In the genomic region with DNA sequence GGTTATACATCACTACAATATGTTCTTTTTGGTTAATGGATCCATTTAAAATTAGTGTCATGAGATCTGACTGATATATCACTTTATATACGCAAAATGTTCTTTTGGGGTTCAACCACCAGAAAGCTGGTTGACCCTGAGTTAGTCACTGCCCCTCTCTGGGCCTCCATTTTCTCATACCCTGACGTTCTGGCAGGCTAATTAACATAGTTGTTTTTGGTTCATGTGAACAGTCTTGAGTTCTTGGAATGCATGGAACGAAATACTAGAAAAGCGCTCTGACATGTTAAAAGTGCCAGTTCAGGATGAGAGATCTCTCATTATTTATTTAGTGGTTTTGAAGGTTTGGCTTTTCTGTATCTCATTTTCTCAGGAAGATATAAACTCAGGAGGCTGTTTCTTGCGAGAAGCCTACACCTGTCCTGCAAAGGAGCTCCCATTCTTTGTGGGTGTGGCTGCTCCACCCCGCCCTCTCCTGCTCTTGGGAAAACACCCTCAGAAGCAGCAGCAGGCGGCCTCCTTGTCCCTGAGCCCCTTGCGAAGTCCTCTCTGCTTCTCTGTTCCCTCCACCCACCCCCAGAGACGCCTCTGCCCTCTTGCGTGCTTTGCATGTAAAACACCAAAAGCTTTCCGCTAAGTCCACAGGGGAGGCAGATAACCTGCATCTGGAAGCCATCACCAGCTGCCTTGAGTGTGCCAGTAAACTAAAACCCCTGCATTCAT, we compare ENCODE assay signal across 19 cellular contexts.
A peak's percentile ranks its signal among the peaks of the same experiment; 100 is the strongest.
DNase-seq lines count a peak whose midpoint lies in the region; FAIRE-seq and TF ChIP-seq lines count a peak whose summit lies in the region.
"Had no signal": no experiment of that assay in that cellular context is flagged by ENCODE, and none has a peak within 500 bp of the region (broad histone marks: within the 10 kb centered on the region; RNA-seq: fewer than 3 reads in every experiment).

No MANE protein-coding gene starts in this region.

- DNase-seq in GM12864 (ENCODE audit: low read depth) (peak; percentile 3), NCI-H524 treated with DMSO at 0.1 percent for 48 hours (lab: John Stamatoyannopoulos, UW) (peak; percentile 21), H1 (ENCODE audit: low read depth in 1 of 2, low spot score in 2 of 2) (peak; percentile 59 to 63), neural crest cell (ENCODE audit: low read depth, low spot score) (peak; percentile 32), NCI-H1694 (lab: John Stamatoyannopoulos, UW) (no peak), NCI-H1436 treated with DMSO at 0.1 percent for 48 hours (lab: John Stamatoyannopoulos, UW) (no peak)
- no peak for DNase-seq in T-helper 2 cell treated with Interferon-gamma antibody and Interleukin-4, amounts not matched to agents 5 μg/mL and 100 μg/mL, for 36 hours (ENCODE audit: low spot score)
- DNase-seq in activated T-cell treated with anti-CD3 and anti-CD28 coated beads, Interleukin-2, amount 50 U/mL, for 1 hour: no peak
- DNase-seq: activated CD8-positive, alpha-beta T cell treated with anti-CD3 and anti-CD28 coated beads, Interleukin-2, amount 10 ng/mL, durations not matched to agents 7 days and 5 days; adrenal gland; C1 segment of cervical spinal cord; cerebellar nuclear complex; NCI-H2081; stimulated activated CD4-positive, alpha-beta T cell treated with anti-CD3 and anti-CD28 coated beads, Interleukin-12 subunit alpha, Interleukin-12 subunit beta, amount 100 ng/mL, for 4 hours; stimulated activated naive B cell treated with anti-CD40 and anti-IgM and Interleukin-4, amounts not matched to agents 10 μg/mL and 1 μg/mL and 100 μg/mL, for 72 hours had no signal

- H3K4me2 ChIP-seq in H1 (ENCODE audit: insufficient read depth in 1 of 2, low read depth in 2 of 2, low read length in 2 of 2): no peak overlapping the region; a peak in 1 of 4 replicates

- H2BK120ac ChIP-seq in H1 (replicated peaks; ENCODE audit: low read depth, low read length): no peak overlapping the region

- no peak overlapping the region for H2BK12ac ChIP-seq in H1 (ENCODE audit: low read depth, low read length)

- H3K79me1 ChIP-seq in H1 (ENCODE audit: low read depth, low read length): no peaks in the 10 kb centered on the region

- no peak for TF ChIP-seq POLR2A in H1 (IDR thresholded peaks at IDR 0.05; ENCODE audit: control extremely low read depth in 1 of 2, low read depth in 2 of 2, low read length in 2 of 2)

- TF ChIP-seq RAD21 in H1 (IDR thresholded peaks at IDR 0.05 in 1 of 2, conservative IDR thresholded peaks at IDR 0.05 in 1 of 2; ENCODE audit: low read depth in 2 of 2, low read length in 2 of 2): peak; percentile 65 to 68

- H2BK15ac ChIP-seq in H1 (ENCODE audit: low read length): no peak overlapping the region

- no peak overlapping the region for H2BK20ac ChIP-seq in H1 (ENCODE audit: low read length)

- H3K9me3 Mint-ChIP-seq in neural crest cell: no peaks in the 10 kb centered on the region
- H3K9me3 Mint-ChIP-seq in T-helper 2 cell treated with Interferon-gamma antibody and Interleukin-4, amounts not matched to agents 5 μg/mL and 100 μg/mL, for 36 hours: no peaks in the 10 kb centered on the region
- H3K9me3 Mint-ChIP-seq: activated T-helper 2 cell treated with anti-CD3 and anti-CD28 coated beads, Interferon-gamma antibody, Interleukin-2, Interleukin-4, amounts not matched to agents 10 μg/mL and 5 μg/mL and 100 μg/mL, durations not matched to agents 14 hours and 24 hours and 36 hours; natural killer cell treated with Interleukin-12 subunit alpha and Interleukin-12 subunit beta and Interleukin-15 and Interleukin-18, amount 100 ng/mL, for 72 hours had no signal

- H3K27ac ChIP-seq in H1 (ENCODE audit: low read depth, low read length): no peak overlapping the region
- H3K27ac ChIP-seq: adrenal gland had no signal

- H3K27me3 Mint-ChIP-seq in neural crest cell (ENCODE audit: low read depth): peaks cover 22% of the 10 kb centered on the region
- H3K27me3 Mint-ChIP-seq in T-helper 2 cell treated with Interferon-gamma antibody and Interleukin-4, amounts not matched to agents 5 μg/mL and 100 μg/mL, for 36 hours (ENCODE audit: low read depth): peaks cover 3% of the 10 kb centered on the region

- H3K18ac ChIP-seq in H1 (ENCODE audit: extremely low read depth, low read length): no peak overlapping the region

- H3K27me3 ChIP-seq in H1 (replicated peaks in 1 of 4; ENCODE audit: control insufficient read depth in 3 of 4, extremely low read depth in 1 of 4, insufficient read depth in 3 of 4, low read length in 3 of 4): peaks cover 0 to 7% (median 4%) of the 10 kb centered on the region in 4 experiments; a peak in 4 of 7 replicates
- H3K27me3 ChIP-seq: adrenal gland, tibial nerve had no signal

- WGBS in H1 (ENCODE audit: extremely low coverage in 1 of 2, insufficient coverage in 1 of 2, insufficient read length in 1 of 2, insufficient replicate concordance in 2 of 2, low coverage in 1 of 2, low lambda C conversion rate in 2 of 2, missing lambda C conversion rate in 1 of 2), 2 experiments: 44% methylated on average over 11 of the region's 11 CpGs; no CpG with 5 or more reads in 1 of the 2 experiments

- no peak for TF ChIP-seq EP300 in H1 (IDR thresholded peaks at IDR 0.05; ENCODE audit: borderline replicate concordance in 1 of 2, low read depth in 2 of 2, low read length in 2 of 2)

- H3K27ac Mint-ChIP-seq in neural crest cell (ENCODE audit: unreplicated experiment): no peak overlapping the region
- H3K27ac Mint-ChIP-seq in T-helper 2 cell treated with Interferon-gamma antibody and Interleukin-4, amounts not matched to agents 5 μg/mL and 100 μg/mL, for 36 hours: no peak overlapping the region
- H3K27ac Mint-ChIP-seq: activated CD8-positive, alpha-beta T cell treated with anti-CD3 and anti-CD28 coated beads, Interleukin-2, amount 10 ng/mL, durations not matched to agents 7 days and 5 days; activated T-helper 2 cell treated with anti-CD3 and anti-CD28 coated beads, Interferon-gamma antibody, Interleukin-2, Interleukin-4, amounts not matched to agents 10 μg/mL and 5 μg/mL and 100 μg/mL, durations not matched to agents 14 hours and 24 hours and 36 hours; natural killer cell treated with Interleukin-12 subunit alpha and Interleukin-12 subunit beta and Interleukin-15 and Interleukin-18, amount 100 ng/mL, for 72 hours; stimulated activated naive B cell treated with anti-CD40 and anti-IgM and Interleukin-4, amounts not matched to agents 10 μg/mL and 1 μg/mL and 100 μg/mL, for 72 hours had no signal

- no peaks in the 10 kb centered on the region for H3K23me2 ChIP-seq in H1 (ENCODE audit: low read depth, low read length)

- no peak overlapping the region for H3K9ac ChIP-seq in H1 (replicated peaks in 1 of 4; ENCODE audit: extremely low read depth in 1 of 4, low read depth in 3 of 4, low read length in 3 of 4)

- H2AFZ ChIP-seq in H1 (ENCODE audit: low read length): no peak overlapping the region

- no peaks in the 10 kb centered on the region for H3K36me3 ChIP-seq in H1 (ENCODE audit: control insufficient read depth in 2 of 4, insufficient read depth in 4 of 4, low read length in 3 of 4)
- H3K36me3 ChIP-seq: adrenal gland, tibial nerve had no signal

- FAIRE-seq in H1 (lab: Jason Lieb, UNC): no peak
- FAIRE-seq: endometrium had no signal

- H3K4me1 Mint-ChIP-seq in neural crest cell: peaks cover 28% of the 10 kb centered on the region
- no peaks in the 10 kb centered on the region for H3K4me1 Mint-ChIP-seq in T-helper 2 cell treated with Interferon-gamma antibody and Interleukin-4, amounts not matched to agents 5 μg/mL and 100 μg/mL, for 36 hours (ENCODE audit: low read depth)

- no peak overlapping the region for H3K4ac ChIP-seq in H1 (replicated peaks; ENCODE audit: insufficient read length, low read depth, low read length)

- H2AK5ac ChIP-seq in H1 (ENCODE audit: low read depth, low read length): no peak overlapping the region

- POLR2A ChIA-PET in H1 (lab: Charles Lee; ENCODE audit: partially characterized antibody): interaction anchor here (0.6 kb wide), 1 partner anchor 30 kb away, joined by 3 read pairs; no protein-coding TSS in a partner anchor

- peak overlapping the region; percentile 52 for H3K4me3 Mint-ChIP-seq in neural crest cell
- no peak overlapping the region for H3K4me3 Mint-ChIP-seq in T-helper 2 cell treated with Interferon-gamma antibody and Interleukin-4, amounts not matched to agents 5 μg/mL and 100 μg/mL, for 36 hours
- H3K4me3 Mint-ChIP-seq: activated CD8-positive, alpha-beta T cell treated with anti-CD3 and anti-CD28 coated beads, Interleukin-2, amount 10 ng/mL, durations not matched to agents 7 days and 5 days; natural killer cell treated with Interleukin-12 subunit alpha and Interleukin-12 subunit beta and Interleukin-15 and Interleukin-18, amount 100 ng/mL, for 72 hours; stimulated activated naive B cell treated with anti-CD40 and anti-IgM and Interleukin-4, amounts not matched to agents 10 μg/mL and 1 μg/mL and 100 μg/mL, for 72 hours had no signal

- no peaks in the 10 kb centered on the region for H3K9me3 ChIP-seq in H1 (ENCODE audit: insufficient read depth in 2 of 2, low read depth in 1 of 2, low read length in 1 of 2)
- H3K9me3 ChIP-seq: adrenal gland, tibial nerve had no signal

- H4K20me1 ChIP-seq in H1 (replicated peaks in 1 of 2; ENCODE audit: control insufficient read depth in 1 of 2, insufficient read depth in 2 of 2, low read length in 2 of 2): no peaks in the 10 kb centered on the region

- peaks cover 0 to 10% (median 5%) of the 10 kb centered on the region in 4 experiments; a peak in 4 of 7 replicates for H3K4me1 ChIP-seq in H1 (replicated peaks in 1 of 4; ENCODE audit: control insufficient read depth in 3 of 4, insufficient read depth in 4 of 4, low read length in 3 of 4)

- H3K56ac ChIP-seq in H1 (replicated peaks; ENCODE audit: insufficient read length, low read depth, low read length): no peak overlapping the region

- CTCF ChIA-PET in H1 (lab: Charles Lee; ENCODE audit: partially characterized antibody): interaction anchor here (0.6 to 3.5 kb wide), 27 partner anchors 9 to 297 kb away, joined by 3 to 14 read pairs (median 3); no protein-coding TSS in a partner anchor

- no peak overlapping the region for H2BK5ac ChIP-seq in H1 (ENCODE audit: low read depth, low read length)

- TF ChIP-seq CTCF in GM12864 (IDR thresholded peaks at IDR 0.05; ENCODE audit: low read depth, low read length, missing control alignments) (no peak), H1 (IDR thresholded peaks at IDR 0.05; ENCODE audit: control extremely low read depth in 1 of 3, insufficient read depth in 1 of 3, low read depth in 1 of 3, low read length in 3 of 3) (peak; percentile 33 to 56 (median 54)), neural crest cell (conservative IDR thresholded peaks at IDR 0.05) (no peak)

- H4K8ac ChIP-seq in H1 (ENCODE audit: extremely low read depth, insufficient read depth, low read length): no peak overlapping the region

- H3K4me3 ChIP-seq in GM12864 (ENCODE audit: low read depth, low read length): no peak overlapping the region
- no peak overlapping the region for H3K4me3 ChIP-seq in H1 (ENCODE audit: extremely low read depth in 1 of 4, insufficient read depth in 2 of 4, low read depth in 3 of 4, low read length in 4 of 4)
- H3K4me3 ChIP-seq: adrenal gland, tibial nerve had no signal

- no peak overlapping the region for H3K23ac ChIP-seq in H1 (ENCODE audit: insufficient read length)

- H4K5ac ChIP-seq in H1 (ENCODE audit: insufficient read length, low read depth, low read length): no peak overlapping the region

- H3K79me2 ChIP-seq in H1 (ENCODE audit: control insufficient read depth in 1 of 2, insufficient read depth in 2 of 2, low read length in 2 of 2): no peaks in the 10 kb centered on the region

- no peak overlapping the region for H3K14ac ChIP-seq in H1 (ENCODE audit: insufficient read length)

- H3K36me3 Mint-ChIP-seq in neural crest cell (ENCODE audit: low read depth): no peaks in the 10 kb centered on the region
- no peaks in the 10 kb centered on the region for H3K36me3 Mint-ChIP-seq in T-helper 2 cell treated with Interferon-gamma antibody and Interleukin-4, amounts not matched to agents 5 μg/mL and 100 μg/mL, for 36 hours (ENCODE audit: low read depth)
- H3K36me3 Mint-ChIP-seq: natural killer cell treated with Interleukin-12 subunit alpha and Interleukin-12 subunit beta and Interleukin-15 and Interleukin-18, amount 100 ng/mL, for 72 hours had no signal

- H4K91ac ChIP-seq in H1 (replicated peaks; ENCODE audit: insufficient read length, low read length): no peak overlapping the region

Comparison
In these comparisons a context has a peak if more than half of its experiments do, and no peak if none do; other contexts are left out.
1. DNase-seq: peak in GM12864 (single experiment), NCI-H524 treated with DMSO at 0.1 percent for 48 hours (single experiment), H1 (2 of 2) and neural crest cell (single experiment); none in T-helper 2 cell treated with Interferon-gamma antibody and Interleukin-4, amounts not matched to agents 5 μg/mL and 100 μg/mL, for 36 hours (single experiment), activated T-cell treated with anti-CD3 and anti-CD28 coated beads, Interleukin-2, amount 50 U/mL, for 1 hour (single experiment), NCI-H1694 (single experiment) and NCI-H1436 treated with DMSO at 0.1 percent for 48 hours (single experiment).
2. CTCF ChIP-seq: peak in H1 (3 of 3); none in GM12864 (single experiment) and neural crest cell (single experiment).